ENCODE assay signal across 21 cellular contexts in genomic region chr1:114720492-114720891, GRCh38. TPM values are rescaled to one million over a fixed set of nuclear protein-coding genes. Genes with fewer than 3 reads are reported as not detected.
"Had no signal": no experiment of that assay in that cellular context is flagged by ENCODE, and none has a peak within 500 bp of the region (broad histone marks: within the 10 kb centered on the region; RNA-seq: fewer than 3 reads in every experiment).

No MANE protein-coding gene starts in this region.

- H3K4me3 ChIP-seq: adrenal gland, prostate gland, testis had no signal

- H3K4me3 Mint-ChIP-seq: activated CD4-positive, alpha-beta T cell treated with anti-CD3 and anti-CD28 coated beads, Interleukin-2, amount 10 ng/mL, durations not matched to agents 7 days and 5 days; effector memory CD8-positive, alpha-beta T cell; stimulated activated naive CD8-positive, alpha-beta T cell treated with anti-CD3 and anti-CD28 coated beads, Interleukin-15, Interleukin-2, amounts not matched to agents 100 ng/mL and 50 ng/mL, for 24 hours had no signal

- H3K27me3 Mint-ChIP-seq: activated CD4-positive, alpha-beta T cell treated with anti-CD3 and anti-CD28 coated beads, Interleukin-2, amount 10 ng/mL, durations not matched to agents 7 days and 5 days; effector memory CD8-positive, alpha-beta T cell; stimulated activated naive CD8-positive, alpha-beta T cell treated with anti-CD3 and anti-CD28 coated beads, Interleukin-15, Interleukin-2, amounts not matched to agents 100 ng/mL and 50 ng/mL, for 24 hours had no signal

- ATAC-seq: effector memory CD8-positive, alpha-beta T cell; sciatic nerve; SK-N-SH treated with all-trans-retinoic acid at 6 μM for 48 hours had no signal

- H3K27me3 ChIP-seq: adrenal gland, testis had no signal

- H3K9me3 Mint-ChIP-seq: activated CD4-positive, alpha-beta T cell treated with anti-CD3 and anti-CD28 coated beads, Interleukin-2, amount 10 ng/mL, durations not matched to agents 7 days and 5 days; effector memory CD8-positive, alpha-beta T cell; nephron; stimulated activated naive CD8-positive, alpha-beta T cell treated with anti-CD3 and anti-CD28 coated beads, Interleukin-15, Interleukin-2, amounts not matched to agents 100 ng/mL and 50 ng/mL, for 24 hours had no signal

- H3K27ac ChIP-seq: adrenal gland, prostate gland, testis had no signal

- H3K9me3 ChIP-seq: adrenal gland, prostate gland, testis had no signal

- DNase-seq: activated CD4-positive, alpha-beta T cell treated with anti-CD3 and anti-CD28 coated beads, Interleukin-2, amount 10 ng/mL, durations not matched to agents 7 days and 5 days; activated T-cell treated with anti-CD3 and anti-CD28 coated beads, Interleukin-2, amount 50 U/mL, for 1 hour; adrenal gland; caudate nucleus; cortex of kidney; effector memory CD8-positive, alpha-beta T cell; hypothalamus; kidney glomerular epithelial cell; occipital lobe; stimulated activated CD4-positive, alpha-beta T cell treated with anti-CD3 and anti-CD28 coated beads, Interleukin-2, amount 100 ng/mL, for 48 hours; testis had no signal

- H3K27ac Mint-ChIP-seq: activated CD4-positive, alpha-beta T cell treated with anti-CD3 and anti-CD28 coated beads, Interleukin-2, amount 10 ng/mL, durations not matched to agents 7 days and 5 days; nephron; stimulated activated naive CD8-positive, alpha-beta T cell treated with anti-CD3 and anti-CD28 coated beads, Interleukin-15, Interleukin-2, amounts not matched to agents 100 ng/mL and 50 ng/mL, for 24 hours had no signal

- H3K4me1 ChIP-seq: prostate gland had no signal

RNA-seq across cellular contexts. Expression of gene AMPD1, which starts 25.1 kb away (rescaled TPM):
- total RNA-seq: activated CD4-positive, alpha-beta T cell treated with anti-CD3 and anti-CD28 coated beads, Interleukin-2, amount 10 ng/mL, durations not matched to agents 7 days and 5 days; adrenal gland; epithelial cell of proximal tubule; lung microvascular endothelial cell; mucosa of gallbladder; occipital lobe; sciatic nerve; T-helper 1 cell treated with Interleukin-12 subunit alpha and Interleukin-12 subunit beta and Interleukin-4 antibody, amounts not matched to agents 30 ng/mL and 1 ng/mL, for 36 hours had no signal
- polyA plus RNA-seq: urinary bladder had no signal
